ENCODE assay signal across 1 cellular context in the genomic region with DNA sequence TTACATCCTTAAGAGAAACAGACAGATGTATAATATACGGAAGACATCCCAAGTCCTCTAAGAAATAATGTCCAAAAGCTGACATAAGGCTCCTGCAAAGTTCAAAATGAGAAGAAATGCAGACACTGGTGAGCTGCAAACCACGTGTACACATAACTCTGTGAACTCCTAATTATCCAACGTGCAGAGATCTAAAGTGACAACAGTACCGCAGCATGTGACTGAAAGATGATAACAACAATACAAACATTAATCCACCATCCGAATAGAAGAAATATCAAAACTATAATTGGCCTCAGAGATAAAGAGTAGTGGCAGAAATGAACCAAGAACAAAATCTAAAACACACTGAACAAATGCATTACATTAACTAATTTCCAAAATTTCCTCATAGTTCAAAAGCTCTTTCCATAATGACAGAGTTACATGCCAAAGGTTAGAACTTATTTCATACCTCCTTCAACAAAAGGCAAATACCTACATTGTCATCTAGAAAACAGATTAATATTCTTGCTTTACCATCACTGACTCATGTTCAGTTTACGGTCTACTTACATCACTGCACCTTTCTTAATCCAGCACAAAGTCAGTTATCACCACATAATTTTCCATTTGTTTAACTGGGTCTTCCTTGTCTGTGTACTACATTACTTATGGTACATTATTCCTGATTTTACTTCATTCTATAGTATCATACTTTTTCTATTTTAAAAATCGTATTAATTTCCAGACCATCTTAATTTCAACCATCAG.
TF ChIP-seq lines count a peak whose summit lies in the region.

No MANE protein-coding gene starts in this region.

TF ChIP-seq in GM12878, 131 proteins besides CTCF, POLR2A, EP300 and RAD21:
- TF ChIP-seq, protein P1, sequence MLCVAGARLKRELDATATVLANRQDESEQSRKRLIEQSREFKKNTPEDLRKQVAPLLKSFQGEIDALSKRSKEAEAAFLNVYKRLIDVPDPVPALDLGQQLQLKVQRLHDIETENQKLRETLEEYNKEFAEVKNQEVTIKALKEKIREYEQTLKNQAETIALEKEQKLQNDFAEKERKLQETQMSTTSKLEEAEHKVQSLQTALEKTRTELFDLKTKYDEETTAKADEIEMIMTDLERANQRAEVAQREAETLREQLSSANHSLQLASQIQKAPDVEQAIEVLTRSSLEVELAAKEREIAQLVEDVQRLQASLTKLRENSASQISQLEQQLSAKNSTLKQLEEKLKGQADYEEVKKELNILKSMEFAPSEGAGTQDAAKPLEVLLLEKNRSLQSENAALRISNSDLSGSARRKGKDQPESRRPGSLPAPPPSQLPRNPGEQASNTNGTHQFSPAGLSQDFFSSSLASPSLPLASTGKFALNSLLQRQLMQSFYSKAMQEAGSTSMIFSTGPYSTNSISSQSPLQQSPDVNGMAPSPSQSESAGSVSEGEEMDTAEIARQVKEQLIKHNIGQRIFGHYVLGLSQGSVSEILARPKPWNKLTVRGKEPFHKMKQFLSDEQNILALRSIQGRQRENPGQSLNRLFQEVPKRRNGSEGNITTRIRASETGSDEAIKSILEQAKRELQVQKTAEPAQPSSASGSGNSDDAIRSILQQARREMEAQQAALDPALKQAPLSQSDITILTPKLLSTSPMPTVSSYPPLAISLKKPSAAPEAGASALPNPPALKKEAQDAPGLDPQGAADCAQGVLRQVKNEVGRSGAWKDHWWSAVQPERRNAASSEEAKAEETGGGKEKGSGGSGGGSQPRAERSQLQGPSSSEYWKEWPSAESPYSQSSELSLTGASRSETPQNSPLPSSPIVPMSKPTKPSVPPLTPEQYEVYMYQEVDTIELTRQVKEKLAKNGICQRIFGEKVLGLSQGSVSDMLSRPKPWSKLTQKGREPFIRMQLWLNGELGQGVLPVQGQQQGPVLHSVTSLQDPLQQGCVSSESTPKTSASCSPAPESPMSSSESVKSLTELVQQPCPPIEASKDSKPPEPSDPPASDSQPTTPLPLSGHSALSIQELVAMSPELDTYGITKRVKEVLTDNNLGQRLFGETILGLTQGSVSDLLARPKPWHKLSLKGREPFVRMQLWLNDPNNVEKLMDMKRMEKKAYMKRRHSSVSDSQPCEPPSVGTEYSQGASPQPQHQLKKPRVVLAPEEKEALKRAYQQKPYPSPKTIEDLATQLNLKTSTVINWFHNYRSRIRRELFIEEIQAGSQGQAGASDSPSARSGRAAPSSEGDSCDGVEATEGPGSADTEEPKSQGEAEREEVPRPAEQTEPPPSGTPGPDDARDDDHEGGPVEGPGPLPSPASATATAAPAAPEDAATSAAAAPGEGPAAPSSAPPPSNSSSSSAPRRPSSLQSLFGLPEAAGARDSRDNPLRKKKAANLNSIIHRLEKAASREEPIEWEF (IDR thresholded peaks at IDR 0.05; ENCODE audit: insufficient replicate concordance, low read depth, low read length), result no peak
- no peak for TF ChIP-seq NRF1 (conservative IDR thresholded peaks at IDR 0.05; ENCODE audit: low read depth, low read length)
- TF ChIP-seq PML (IDR thresholded peaks at IDR 0.05; ENCODE audit: low read length), result no peak
- TF ChIP-seq FOXK2 (IDR thresholded peaks at IDR 0.05), result no peak
- no peak for TF ChIP-seq LARP7 (IDR thresholded peaks at IDR 0.05)
- TF ChIP-seq RUNX3 (IDR thresholded peaks at IDR 0.05; ENCODE audit: low read length), result no peak
- TF ChIP-seq, protein P2, sequence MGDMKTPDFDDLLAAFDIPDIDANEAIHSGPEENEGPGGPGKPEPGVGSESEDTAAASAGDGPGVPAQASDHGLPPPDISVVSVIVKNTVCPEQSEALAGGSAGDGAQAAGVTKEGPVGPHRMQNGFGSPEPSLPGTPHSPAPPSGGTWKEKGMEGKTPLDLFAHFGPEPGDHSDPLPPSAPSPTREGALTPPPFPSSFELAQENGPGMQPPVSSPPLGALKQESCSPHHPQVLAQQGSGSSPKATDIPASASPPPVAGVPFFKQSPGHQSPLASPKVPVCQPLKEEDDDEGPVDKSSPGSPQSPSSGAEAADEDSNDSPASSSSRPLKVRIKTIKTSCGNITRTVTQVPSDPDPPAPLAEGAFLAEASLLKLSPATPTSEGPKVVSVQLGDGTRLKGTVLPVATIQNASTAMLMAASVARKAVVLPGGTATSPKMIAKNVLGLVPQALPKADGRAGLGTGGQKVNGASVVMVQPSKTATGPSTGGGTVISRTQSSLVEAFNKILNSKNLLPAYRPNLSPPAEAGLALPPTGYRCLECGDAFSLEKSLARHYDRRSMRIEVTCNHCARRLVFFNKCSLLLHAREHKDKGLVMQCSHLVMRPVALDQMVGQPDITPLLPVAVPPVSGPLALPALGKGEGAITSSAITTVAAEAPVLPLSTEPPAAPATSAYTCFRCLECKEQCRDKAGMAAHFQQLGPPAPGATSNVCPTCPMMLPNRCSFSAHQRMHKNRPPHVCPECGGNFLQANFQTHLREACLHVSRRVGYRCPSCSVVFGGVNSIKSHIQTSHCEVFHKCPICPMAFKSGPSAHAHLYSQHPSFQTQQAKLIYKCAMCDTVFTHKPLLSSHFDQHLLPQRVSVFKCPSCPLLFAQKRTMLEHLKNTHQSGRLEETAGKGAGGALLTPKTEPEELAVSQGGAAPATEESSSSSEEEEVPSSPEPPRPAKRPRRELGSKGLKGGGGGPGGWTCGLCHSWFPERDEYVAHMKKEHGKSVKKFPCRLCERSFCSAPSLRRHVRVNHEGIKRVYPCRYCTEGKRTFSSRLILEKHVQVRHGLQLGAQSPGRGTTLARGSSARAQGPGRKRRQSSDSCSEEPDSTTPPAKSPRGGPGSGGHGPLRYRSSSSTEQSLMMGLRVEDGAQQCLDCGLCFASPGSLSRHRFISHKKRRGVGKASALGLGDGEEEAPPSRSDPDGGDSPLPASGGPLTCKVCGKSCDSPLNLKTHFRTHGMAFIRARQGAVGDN (IDR thresholded peaks at IDR 0.05), result no peak
- TF ChIP-seq ZNF384 (IDR thresholded peaks at IDR 0.05; ENCODE audit: borderline replicate concordance, low read depth, low read length), result no peak
- no peak for TF ChIP-seq SREBF1 (IDR thresholded peaks at IDR 0.05; ENCODE audit: low read length)
- no peak for TF ChIP-seq GABPA (IDR thresholded peaks at IDR 0.05; ENCODE audit: low read depth)
- TF ChIP-seq MEF2B (IDR thresholded peaks at IDR 0.05; ENCODE audit: partially characterized antibody, poor library complexity, severe bottlenecking), result no peak
- TF ChIP-seq BMI1 (IDR thresholded peaks at IDR 0.05; ENCODE audit: borderline replicate concordance), result no peak
- no peak for TF ChIP-seq ZZZ3 (IDR thresholded peaks at IDR 0.05; ENCODE audit: control insufficient read depth, insufficient read length, low read depth)
- TF ChIP-seq ASH2L (IDR thresholded peaks at IDR 0.05; ENCODE audit: borderline replicate concordance, low read depth), result no peak
- TF ChIP-seq, protein P3, sequence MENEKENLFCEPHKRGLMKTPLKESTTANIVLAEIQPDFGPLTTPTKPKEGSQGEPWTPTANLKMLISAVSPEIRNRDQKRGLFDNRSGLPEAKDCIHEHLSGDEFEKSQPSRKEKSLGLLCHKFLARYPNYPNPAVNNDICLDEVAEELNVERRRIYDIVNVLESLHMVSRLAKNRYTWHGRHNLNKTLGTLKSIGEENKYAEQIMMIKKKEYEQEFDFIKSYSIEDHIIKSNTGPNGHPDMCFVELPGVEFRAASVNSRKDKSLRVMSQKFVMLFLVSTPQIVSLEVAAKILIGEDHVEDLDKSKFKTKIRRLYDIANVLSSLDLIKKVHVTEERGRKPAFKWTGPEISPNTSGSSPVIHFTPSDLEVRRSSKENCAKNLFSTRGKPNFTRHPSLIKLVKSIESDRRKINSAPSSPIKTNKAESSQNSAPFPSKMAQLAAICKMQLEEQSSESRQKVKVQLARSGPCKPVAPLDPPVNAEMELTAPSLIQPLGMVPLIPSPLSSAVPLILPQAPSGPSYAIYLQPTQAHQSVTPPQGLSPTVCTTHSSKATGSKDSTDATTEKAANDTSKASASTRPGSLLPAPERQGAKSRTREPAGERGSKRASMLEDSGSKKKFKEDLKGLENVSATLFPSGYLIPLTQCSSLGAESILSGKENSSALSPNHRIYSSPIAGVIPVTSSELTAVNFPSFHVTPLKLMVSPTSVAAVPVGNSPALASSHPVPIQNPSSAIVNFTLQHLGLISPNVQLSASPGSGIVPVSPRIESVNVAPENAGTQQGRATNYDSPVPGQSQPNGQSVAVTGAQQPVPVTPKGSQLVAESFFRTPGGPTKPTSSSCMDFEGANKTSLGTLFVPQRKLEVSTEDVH (IDR thresholded peaks at IDR 0.05; ENCODE audit: low read depth, partially characterized antibody), result no peak
- TF ChIP-seq, protein P4, sequence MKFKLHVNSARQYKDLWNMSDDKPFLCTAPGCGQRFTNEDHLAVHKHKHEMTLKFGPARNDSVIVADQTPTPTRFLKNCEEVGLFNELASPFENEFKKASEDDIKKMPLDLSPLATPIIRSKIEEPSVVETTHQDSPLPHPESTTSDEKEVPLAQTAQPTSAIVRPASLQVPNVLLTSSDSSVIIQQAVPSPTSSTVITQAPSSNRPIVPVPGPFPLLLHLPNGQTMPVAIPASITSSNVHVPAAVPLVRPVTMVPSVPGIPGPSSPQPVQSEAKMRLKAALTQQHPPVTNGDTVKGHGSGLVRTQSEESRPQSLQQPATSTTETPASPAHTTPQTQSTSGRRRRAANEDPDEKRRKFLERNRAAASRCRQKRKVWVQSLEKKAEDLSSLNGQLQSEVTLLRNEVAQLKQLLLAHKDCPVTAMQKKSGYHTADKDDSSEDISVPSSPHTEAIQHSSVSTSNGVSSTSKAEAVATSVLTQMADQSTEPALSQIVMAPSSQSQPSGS (IDR thresholded peaks at IDR 0.05; ENCODE audit: low read length), result no peak
- no peak for TF ChIP-seq POLR2AphosphoS2 (IDR thresholded peaks at IDR 0.05; ENCODE audit: low read depth, low read length)
TF ChIP-seq in GM12878: peak in this region for 0.
